1 cellular context compared by ENCODE assay signal in the genomic region with DNA sequence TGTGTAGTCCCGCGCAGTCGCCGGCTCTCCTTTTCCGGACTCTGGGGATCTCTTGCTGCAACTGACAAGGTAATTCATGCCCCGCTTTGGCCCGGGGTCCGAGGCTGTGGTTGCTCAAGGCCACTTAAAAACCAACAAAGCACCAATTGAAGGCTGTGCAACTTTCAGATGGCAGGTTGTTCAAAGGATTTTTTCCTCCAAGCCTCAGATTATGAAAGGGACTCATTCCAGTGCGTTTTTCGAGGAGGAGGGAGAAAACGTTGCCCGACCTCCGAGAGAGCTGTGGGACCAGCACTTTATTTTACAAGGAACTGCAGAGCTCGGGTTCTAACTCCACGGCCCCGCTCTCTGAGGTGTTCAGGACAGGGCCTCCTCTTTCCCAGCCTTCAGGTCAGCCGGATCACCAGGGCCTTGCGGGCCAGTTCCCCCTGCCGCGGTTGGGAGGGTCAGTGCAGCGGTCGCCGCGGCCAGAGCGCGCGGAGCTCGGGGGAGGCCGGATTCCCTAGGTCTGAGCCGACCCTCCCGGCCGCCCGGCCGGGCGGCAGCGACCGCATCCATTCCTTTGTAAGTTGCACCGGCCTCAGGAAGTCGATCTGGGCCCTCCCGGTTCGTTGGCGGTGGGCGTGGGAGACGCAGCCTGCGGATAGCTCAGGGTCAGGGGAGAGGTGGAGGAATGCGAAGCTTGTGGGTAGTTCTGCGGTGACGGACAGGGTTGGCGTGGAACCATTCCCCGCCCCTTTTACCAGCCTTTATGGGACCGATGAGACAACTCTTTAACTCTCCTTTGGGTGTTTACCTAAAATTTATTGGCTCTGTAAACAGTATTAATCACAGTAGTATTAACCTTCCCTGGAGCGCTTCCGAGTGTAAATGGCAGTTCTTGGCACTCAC.
A peak's percentile ranks its signal among the peaks of the same experiment; 100 is the strongest.
TF ChIP-seq lines count a peak whose summit lies in the region.

No MANE protein-coding gene starts in this region.

TF ChIP-seq in HepG2, 621 proteins besides CTCF, POLR2A, EP300 and RAD21 (continued from another document and continues in another):
- TF ChIP-seq, protein P1, sequence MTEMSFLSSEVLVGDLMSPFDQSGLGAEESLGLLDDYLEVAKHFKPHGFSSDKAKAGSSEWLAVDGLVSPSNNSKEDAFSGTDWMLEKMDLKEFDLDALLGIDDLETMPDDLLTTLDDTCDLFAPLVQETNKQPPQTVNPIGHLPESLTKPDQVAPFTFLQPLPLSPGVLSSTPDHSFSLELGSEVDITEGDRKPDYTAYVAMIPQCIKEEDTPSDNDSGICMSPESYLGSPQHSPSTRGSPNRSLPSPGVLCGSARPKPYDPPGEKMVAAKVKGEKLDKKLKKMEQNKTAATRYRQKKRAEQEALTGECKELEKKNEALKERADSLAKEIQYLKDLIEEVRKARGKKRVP (CRISPR knock-in tag; IDR thresholded peaks at IDR 0.05), result peak in 1 of 2 experiments; percentile 55; a peak in 2 of 4 replicates
- TF ChIP-seq, protein P2, sequence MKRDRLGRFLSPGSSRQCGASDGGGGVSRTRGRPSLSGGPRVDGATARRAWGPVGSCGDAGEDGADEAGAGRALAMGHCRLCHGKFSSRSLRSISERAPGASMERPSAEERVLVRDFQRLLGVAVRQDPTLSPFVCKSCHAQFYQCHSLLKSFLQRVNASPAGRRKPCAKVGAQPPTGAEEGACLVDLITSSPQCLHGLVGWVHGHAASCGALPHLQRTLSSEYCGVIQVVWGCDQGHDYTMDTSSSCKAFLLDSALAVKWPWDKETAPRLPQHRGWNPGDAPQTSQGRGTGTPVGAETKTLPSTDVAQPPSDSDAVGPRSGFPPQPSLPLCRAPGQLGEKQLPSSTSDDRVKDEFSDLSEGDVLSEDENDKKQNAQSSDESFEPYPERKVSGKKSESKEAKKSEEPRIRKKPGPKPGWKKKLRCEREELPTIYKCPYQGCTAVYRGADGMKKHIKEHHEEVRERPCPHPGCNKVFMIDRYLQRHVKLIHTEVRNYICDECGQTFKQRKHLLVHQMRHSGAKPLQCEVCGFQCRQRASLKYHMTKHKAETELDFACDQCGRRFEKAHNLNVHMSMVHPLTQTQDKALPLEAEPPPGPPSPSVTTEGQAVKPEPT (CRISPR knock-in tag; IDR thresholded peaks at IDR 0.05; ENCODE audit: low read depth), result no peak; the same call in 1 of the 2 replicates
- TF ChIP-seq, protein P3, sequence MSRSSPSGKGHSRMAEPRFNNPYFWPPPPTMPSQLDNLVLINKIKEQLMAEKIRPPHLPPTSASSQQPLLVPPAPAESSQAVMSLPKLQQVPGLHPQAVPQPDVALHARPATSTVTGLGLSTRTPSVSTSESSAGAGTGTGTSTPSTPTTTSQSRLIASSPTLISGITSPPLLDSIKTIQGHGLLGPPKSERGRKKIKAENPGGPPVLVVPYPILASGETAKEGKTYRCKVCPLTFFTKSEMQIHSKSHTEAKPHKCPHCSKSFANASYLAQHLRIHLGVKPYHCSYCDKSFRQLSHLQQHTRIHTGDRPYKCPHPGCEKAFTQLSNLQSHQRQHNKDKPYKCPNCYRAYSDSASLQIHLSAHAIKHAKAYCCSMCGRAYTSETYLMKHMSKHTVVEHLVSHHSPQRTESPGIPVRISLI (CRISPR knock-in tag; IDR thresholded peaks at IDR 0.05; ENCODE audit: borderline replicate concordance), result no peak
- TF ChIP-seq, protein P4, sequence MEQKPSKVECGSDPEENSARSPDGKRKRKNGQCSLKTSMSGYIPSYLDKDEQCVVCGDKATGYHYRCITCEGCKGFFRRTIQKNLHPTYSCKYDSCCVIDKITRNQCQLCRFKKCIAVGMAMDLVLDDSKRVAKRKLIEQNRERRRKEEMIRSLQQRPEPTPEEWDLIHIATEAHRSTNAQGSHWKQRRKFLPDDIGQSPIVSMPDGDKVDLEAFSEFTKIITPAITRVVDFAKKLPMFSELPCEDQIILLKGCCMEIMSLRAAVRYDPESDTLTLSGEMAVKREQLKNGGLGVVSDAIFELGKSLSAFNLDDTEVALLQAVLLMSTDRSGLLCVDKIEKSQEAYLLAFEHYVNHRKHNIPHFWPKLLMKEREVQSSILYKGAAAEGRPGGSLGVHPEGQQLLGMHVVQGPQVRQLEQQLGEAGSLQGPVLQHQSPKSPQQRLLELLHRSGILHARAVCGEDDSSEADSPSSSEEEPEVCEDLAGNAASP (CRISPR knock-in tag; IDR thresholded peaks at IDR 0.05; ENCODE audit: borderline replicate concordance), result no peak
- TF ChIP-seq ZNF136 (CRISPR knock-in tag; IDR thresholded peaks at IDR 0.05; ENCODE audit: low read depth) (no peak), MAFF (IDR thresholded peaks at IDR 0.05; ENCODE audit: low read depth, low read length) (no peak), CAMTA2 (CRISPR knock-in tag; IDR thresholded peaks at IDR 0.05; ENCODE audit: borderline replicate concordance) (no peak), CBX5 (CRISPR knock-in tag; IDR thresholded peaks at IDR 0.05; ENCODE audit: borderline replicate concordance) (no peak), ZNF367 (CRISPR knock-in tag; IDR thresholded peaks at IDR 0.05; ENCODE audit: borderline replicate concordance) (0 out of 2 replicates have a peak, but pooled peaks have one; percentile 14), HNRNPL (IDR thresholded peaks at IDR 0.05; ENCODE audit: low read depth, low read length) (peak; percentile 75; the same call in 1 of the 2 replicates), SCMH1 (CRISPR knock-in tag; IDR thresholded peaks at IDR 0.05; ENCODE audit: borderline replicate concordance) (no peak), SSRP1 (CRISPR knock-in tag; IDR thresholded peaks at IDR 0.05) (peak; percentile 67; the same call in 1 of the 2 replicates), ZNF557 (CRISPR knock-in tag; IDR thresholded peaks at IDR 0.05) (peak; percentile 52; the same call in 1 of the 2 replicates), ZBTB42 (CRISPR knock-in tag; IDR thresholded peaks at IDR 0.05) (no peak), ZNF777 (CRISPR knock-in tag; IDR thresholded peaks at IDR 0.05) (no peak), NFIC (IDR thresholded peaks at IDR 0.05; ENCODE audit: low read length) (no peak), ZNF550 (CRISPR knock-in tag; IDR thresholded peaks at IDR 0.05; ENCODE audit: borderline replicate concordance) (no peak; the same call in 1 of the 2 replicates), ZNF7 (CRISPR knock-in tag; IDR thresholded peaks at IDR 0.05) (no peak), ZNF224 (CRISPR knock-in tag; IDR thresholded peaks at IDR 0.05) (peak; percentile 86), CBFB (CRISPR knock-in tag; IDR thresholded peaks at IDR 0.05) (peak; percentile 60; the same call in 1 of the 2 replicates), HOXD1 (CRISPR knock-in tag; IDR thresholded peaks at IDR 0.05) (peak; percentile 72), ZNF567 (CRISPR knock-in tag; IDR thresholded peaks at IDR 0.05; ENCODE audit: borderline replicate concordance) (no peak), ZNF709 (CRISPR knock-in tag; IDR thresholded peaks at IDR 0.05) (no peak), ZNF253 (CRISPR knock-in tag; IDR thresholded peaks at IDR 0.05; ENCODE audit: borderline replicate concordance) (no peak; the same call in 1 of the 2 replicates), FLYWCH1 (CRISPR knock-in tag; IDR thresholded peaks at IDR 0.05) (no peak), RARA (CRISPR knock-in tag; IDR thresholded peaks at IDR 0.05) (peak; percentile 71), U2AF1 (optimal IDR thresholded peaks at IDR 0.05; ENCODE audit: low read depth, low read length) (peak; percentile 88), ZNF34 (CRISPR knock-in tag; IDR thresholded peaks at IDR 0.05; ENCODE audit: borderline replicate concordance) (no peak), XBP1 (CRISPR knock-in tag; IDR thresholded peaks at IDR 0.05) (no peak)
- TF ChIP-seq, protein P5, sequence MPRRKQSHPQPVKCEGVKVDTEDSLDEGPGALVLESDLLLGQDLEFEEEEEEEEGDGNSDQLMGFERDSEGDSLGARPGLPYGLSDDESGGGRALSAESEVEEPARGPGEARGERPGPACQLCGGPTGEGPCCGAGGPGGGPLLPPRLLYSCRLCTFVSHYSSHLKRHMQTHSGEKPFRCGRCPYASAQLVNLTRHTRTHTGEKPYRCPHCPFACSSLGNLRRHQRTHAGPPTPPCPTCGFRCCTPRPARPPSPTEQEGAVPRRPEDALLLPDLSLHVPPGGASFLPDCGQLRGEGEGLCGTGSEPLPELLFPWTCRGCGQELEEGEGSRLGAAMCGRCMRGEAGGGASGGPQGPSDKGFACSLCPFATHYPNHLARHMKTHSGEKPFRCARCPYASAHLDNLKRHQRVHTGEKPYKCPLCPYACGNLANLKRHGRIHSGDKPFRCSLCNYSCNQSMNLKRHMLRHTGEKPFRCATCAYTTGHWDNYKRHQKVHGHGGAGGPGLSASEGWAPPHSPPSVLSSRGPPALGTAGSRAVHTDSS (CRISPR knock-in tag; conservative IDR thresholded peaks at IDR 0.05), result no peak
- TF ChIP-seq, protein P6, sequence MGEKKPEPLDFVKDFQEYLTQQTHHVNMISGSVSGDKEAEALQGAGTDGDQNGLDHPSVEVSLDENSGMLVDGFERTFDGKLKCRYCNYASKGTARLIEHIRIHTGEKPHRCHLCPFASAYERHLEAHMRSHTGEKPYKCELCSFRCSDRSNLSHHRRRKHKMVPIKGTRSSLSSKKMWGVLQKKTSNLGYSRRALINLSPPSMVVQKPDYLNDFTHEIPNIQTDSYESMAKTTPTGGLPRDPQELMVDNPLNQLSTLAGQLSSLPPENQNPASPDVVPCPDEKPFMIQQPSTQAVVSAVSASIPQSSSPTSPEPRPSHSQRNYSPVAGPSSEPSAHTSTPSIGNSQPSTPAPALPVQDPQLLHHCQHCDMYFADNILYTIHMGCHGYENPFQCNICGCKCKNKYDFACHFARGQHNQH (CRISPR knock-in tag; IDR thresholded peaks at IDR 0.05), result no peak; the same call in 1 of the 2 replicates
- TF ChIP-seq, protein P7, sequence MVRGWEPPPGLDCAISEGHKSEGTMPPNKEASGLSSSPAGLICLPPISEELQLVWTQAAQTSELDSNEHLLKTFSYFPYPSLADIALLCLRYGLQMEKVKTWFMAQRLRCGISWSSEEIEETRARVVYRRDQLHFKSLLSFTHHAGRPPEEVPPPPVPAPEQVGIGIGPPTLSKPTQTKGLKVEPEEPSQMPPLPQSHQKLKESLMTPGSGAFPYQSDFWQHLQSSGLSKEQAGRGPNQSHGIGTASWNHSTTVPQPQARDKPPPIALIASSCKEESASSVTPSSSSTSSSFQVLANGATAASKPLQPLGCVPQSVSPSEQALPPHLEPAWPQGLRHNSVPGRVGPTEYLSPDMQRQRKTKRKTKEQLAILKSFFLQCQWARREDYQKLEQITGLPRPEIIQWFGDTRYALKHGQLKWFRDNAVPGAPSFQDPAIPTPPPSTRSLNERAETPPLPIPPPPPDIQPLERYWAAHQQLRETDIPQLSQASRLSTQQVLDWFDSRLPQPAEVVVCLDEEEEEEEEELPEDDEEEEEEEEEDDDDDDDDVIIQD (CRISPR knock-in tag; IDR thresholded peaks at IDR 0.05; ENCODE audit: low read depth), result peak; percentile 85; the same call in 1 of the 2 replicates
- TF ChIP-seq, protein P8, sequence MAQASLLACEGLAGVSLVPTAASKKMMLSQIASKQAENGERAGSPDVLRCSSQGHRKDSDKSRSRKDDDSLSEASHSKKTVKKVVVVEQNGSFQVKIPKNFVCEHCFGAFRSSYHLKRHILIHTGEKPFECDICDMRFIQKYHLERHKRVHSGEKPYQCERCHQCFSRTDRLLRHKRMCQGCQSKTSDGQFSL (CRISPR knock-in tag; IDR thresholded peaks at IDR 0.05), result no peak
- TF ChIP-seq, protein P9, sequence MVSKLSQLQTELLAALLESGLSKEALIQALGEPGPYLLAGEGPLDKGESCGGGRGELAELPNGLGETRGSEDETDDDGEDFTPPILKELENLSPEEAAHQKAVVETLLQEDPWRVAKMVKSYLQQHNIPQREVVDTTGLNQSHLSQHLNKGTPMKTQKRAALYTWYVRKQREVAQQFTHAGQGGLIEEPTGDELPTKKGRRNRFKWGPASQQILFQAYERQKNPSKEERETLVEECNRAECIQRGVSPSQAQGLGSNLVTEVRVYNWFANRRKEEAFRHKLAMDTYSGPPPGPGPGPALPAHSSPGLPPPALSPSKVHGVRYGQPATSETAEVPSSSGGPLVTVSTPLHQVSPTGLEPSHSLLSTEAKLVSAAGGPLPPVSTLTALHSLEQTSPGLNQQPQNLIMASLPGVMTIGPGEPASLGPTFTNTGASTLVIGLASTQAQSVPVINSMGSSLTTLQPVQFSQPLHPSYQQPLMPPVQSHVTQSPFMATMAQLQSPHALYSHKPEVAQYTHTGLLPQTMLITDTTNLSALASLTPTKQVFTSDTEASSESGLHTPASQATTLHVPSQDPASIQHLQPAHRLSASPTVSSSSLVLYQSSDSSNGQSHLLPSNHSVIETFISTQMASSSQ (IDR thresholded peaks at IDR 0.05; ENCODE audit: low read depth), result no peak
- TF ChIP-seq, protein P9 (CRISPR knock-in tag; IDR thresholded peaks at IDR 0.05; ENCODE audit: borderline replicate concordance), result peak; percentile 55; the same call in 1 of the 2 replicates
- TF ChIP-seq, protein P10, sequence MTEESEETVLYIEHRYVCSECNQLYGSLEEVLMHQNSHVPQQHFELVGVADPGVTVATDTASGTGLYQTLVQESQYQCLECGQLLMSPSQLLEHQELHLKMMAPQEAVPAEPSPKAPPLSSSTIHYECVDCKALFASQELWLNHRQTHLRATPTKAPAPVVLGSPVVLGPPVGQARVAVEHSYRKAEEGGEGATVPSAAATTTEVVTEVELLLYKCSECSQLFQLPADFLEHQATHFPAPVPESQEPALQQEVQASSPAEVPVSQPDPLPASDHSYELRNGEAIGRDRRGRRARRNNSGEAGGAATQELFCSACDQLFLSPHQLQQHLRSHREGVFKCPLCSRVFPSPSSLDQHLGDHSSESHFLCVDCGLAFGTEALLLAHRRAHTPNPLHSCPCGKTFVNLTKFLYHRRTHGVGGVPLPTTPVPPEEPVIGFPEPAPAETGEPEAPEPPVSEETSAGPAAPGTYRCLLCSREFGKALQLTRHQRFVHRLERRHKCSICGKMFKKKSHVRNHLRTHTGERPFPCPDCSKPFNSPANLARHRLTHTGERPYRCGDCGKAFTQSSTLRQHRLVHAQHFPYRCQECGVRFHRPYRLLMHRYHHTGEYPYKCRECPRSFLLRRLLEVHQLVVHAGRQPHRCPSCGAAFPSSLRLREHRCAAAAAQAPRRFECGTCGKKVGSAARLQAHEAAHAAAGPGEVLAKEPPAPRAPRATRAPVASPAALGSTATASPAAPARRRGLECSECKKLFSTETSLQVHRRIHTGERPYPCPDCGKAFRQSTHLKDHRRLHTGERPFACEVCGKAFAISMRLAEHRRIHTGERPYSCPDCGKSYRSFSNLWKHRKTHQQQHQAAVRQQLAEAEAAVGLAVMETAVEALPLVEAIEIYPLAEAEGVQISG (CRISPR knock-in tag; IDR thresholded peaks at IDR 0.05), result peak; percentile 72
- TF ChIP-seq, protein P11, sequence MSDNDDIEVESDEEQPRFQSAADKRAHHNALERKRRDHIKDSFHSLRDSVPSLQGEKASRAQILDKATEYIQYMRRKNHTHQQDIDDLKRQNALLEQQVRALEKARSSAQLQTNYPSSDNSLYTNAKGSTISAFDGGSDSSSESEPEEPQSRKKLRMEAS (IDR thresholded peaks at IDR 0.05), result peak; percentile 52
